ENCODE assay signal across 2 cellular contexts in genomic region chr7:129952653-129953560, GRCh38.
TF ChIP-seq lines count a peak whose summit lies in the region.

Gene UBE2H (minus strand): TSS chr7:129952960. CDS start chr7:129952555, 405 bp downstream.

TF ChIP-seq in A549, 52 proteins besides CTCF, POLR2A, EP300 and RAD21 (continued from another document):
- no peak for TF ChIP-seq ELK1 (IDR thresholded peaks at IDR 0.05; ENCODE audit: low read depth, low read length)
- no peak for TF ChIP-seq HOXB5 (CRISPR knock-in tag; IDR thresholded peaks at IDR 0.05)
- no peak for TF ChIP-seq ZSCAN20 (CRISPR knock-in tag; IDR thresholded peaks at IDR 0.05)
- no peak for TF ChIP-seq CBX2 (IDR thresholded peaks at IDR 0.05; ENCODE audit: borderline replicate concordance, low read depth)
- peak; percentile 78 for TF ChIP-seq BCL3 (IDR thresholded peaks at IDR 0.05)
- no peak for TF ChIP-seq USF2 (IDR thresholded peaks at IDR 0.05)
- TF ChIP-seq MAFK (IDR thresholded peaks at IDR 0.05; ENCODE audit: partially characterized antibody): no peak
- no peak for TF ChIP-seq NPAS2 (CRISPR knock-in tag; IDR thresholded peaks at IDR 0.05; ENCODE audit: borderline replicate concordance)
- no peak for TF ChIP-seq HEYL (CRISPR knock-in tag; IDR thresholded peaks at IDR 0.05)
- no peak for TF ChIP-seq ZNF302 (CRISPR knock-in tag; IDR thresholded peaks at IDR 0.05)
- TF ChIP-seq RFX5 (IDR thresholded peaks at IDR 0.05): peak; percentile 59; the same call in 1 of the 2 replicates
- 0 out of 2 replicates have a peak, but pooled peaks have one; percentile 43 for TF ChIP-seq MAX (IDR thresholded peaks at IDR 0.05)

TF ChIP-seq in WTC11, 78 proteins besides CTCF, POLR2A, EP300 and RAD21 (continued from another document):
- TF ChIP-seq MAX (CRISPR knock-in tag; IDR thresholded peaks at IDR 0.05) (no peak), CREM (CRISPR knock-in tag; IDR thresholded peaks at IDR 0.05) (peak; percentile 94), GABPB1 (CRISPR knock-in tag; IDR thresholded peaks at IDR 0.05) (peak; percentile 27; the same call in 1 of the 2 replicates), AFF4 (CRISPR knock-in tag; IDR thresholded peaks at IDR 0.05; ENCODE audit: borderline replicate concordance) (no peak), NR1H2 (CRISPR knock-in tag; IDR thresholded peaks at IDR 0.05) (no peak), PRRX2 (CRISPR knock-in tag; IDR thresholded peaks at IDR 0.05) (no peak), ZNF121 (CRISPR knock-in tag; IDR thresholded peaks at IDR 0.05) (no peak), ATF3 (CRISPR knock-in tag; conservative IDR thresholded peaks at IDR 0.05) (no peak), ZNF416 (CRISPR knock-in tag; IDR thresholded peaks at IDR 0.05) (no peak), ERG (CRISPR knock-in tag; IDR thresholded peaks at IDR 0.05) (no peak), ZNF317 (CRISPR knock-in tag; IDR thresholded peaks at IDR 0.05; ENCODE audit: borderline replicate concordance, low read depth) (no peak), ZNF423 (CRISPR knock-in tag; IDR thresholded peaks at IDR 0.05) (no peak), TP53 (CRISPR knock-in tag; IDR thresholded peaks at IDR 0.05) (no peak), ZNF219 (CRISPR knock-in tag; IDR thresholded peaks at IDR 0.05; ENCODE audit: borderline replicate concordance) (no peak), NFE2L1 (CRISPR knock-in tag; IDR thresholded peaks at IDR 0.05) (no peak), KAT7 (CRISPR knock-in tag; IDR thresholded peaks at IDR 0.05; ENCODE audit: borderline replicate concordance) (peak; percentile 92; the same call in 1 of the 2 replicates), GRHL2 (CRISPR knock-in tag; IDR thresholded peaks at IDR 0.05; ENCODE audit: insufficient replicate concordance, severe bottlenecking) (no peak), ETV6 (CRISPR knock-in tag; IDR thresholded peaks at IDR 0.05) (no peak), ZNF425 (CRISPR knock-in tag; conservative IDR thresholded peaks at IDR 0.05) (no peak)
